ENCODE assay signal across 8 cellular contexts in the genomic region with DNA sequence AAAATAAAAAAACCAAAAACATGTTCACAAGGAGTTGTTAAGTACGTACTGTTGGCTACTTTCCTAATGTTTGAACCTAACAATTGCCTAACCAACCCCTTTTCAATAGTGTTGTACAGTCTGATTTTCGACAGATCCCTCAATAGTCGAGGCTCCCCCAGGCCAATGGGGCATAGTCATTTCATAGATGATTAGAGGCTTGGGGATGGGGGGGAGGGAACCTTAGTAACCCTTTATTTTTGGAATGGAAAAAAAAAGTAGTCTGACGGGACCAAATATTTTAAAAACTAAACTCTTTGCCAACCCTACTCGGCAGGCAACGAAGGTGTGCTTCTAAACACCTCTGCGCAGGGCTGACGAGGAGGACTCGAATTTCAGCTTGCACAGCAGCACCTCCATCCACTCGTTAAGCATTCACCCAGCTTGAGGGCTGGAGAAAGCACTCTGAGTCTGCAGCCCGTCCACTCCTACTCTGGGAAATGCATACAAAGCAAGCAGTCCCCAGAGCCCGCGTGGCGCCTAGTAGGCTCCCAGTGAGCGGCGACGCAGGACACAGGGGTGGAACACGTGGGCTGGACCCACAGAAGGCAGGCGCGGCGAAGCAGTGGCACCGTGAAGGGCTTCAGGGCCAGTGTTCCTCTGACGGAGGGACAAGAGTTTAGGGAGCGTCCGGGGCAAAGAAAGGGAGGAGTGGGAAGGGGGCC. TPM values are rescaled to one million over a fixed set of nuclear protein-coding genes. Genes with fewer than 3 reads are reported as not detected.
DNase-seq lines count a peak whose midpoint lies in the region; TF ChIP-seq lines count a peak whose summit lies in the region.

No MANE protein-coding gene starts in this region.

- no peak overlapping the region for H2BK20ac ChIP-seq in H9 (ENCODE audit: low read depth, low read length, poor library complexity, severe bottlenecking)

- no peak overlapping the region for H4K8ac ChIP-seq in H9 (replicated peaks; ENCODE audit: insufficient read length, low read depth, low read length)

- no peak overlapping the region for H2BK12ac ChIP-seq in H9 (ENCODE audit: insufficient read length, low read depth, low read length)

- H3K27ac ChIP-seq in H9 (ENCODE audit: insufficient read length, low read depth, low read length) (no peak overlapping the region), SJSA1 (peak overlapping the region; percentile 71)

- no CpG with 5 or more reads among the region's 25 CpGs for WGBS in H9 (ENCODE audit: extremely low coverage, insufficient read length, low lambda C conversion rate)

- H2BK15ac ChIP-seq in H9 (ENCODE audit: low read depth, low read length) = no peak overlapping the region; the same call in 1 of the 2 replicates

- H3K9me3 Mint-ChIP-seq in H9 = peaks cover 5% of the 10 kb centered on the region in 2 experiments; a peak in 2 of 5 replicates

- H3K23me2 ChIP-seq in H9 (ENCODE audit: insufficient read length, low read depth, low read length, poor library complexity, severe bottlenecking) = peaks cover 8% of the 10 kb centered on the region

- no peak overlapping the region for H3K4ac ChIP-seq in H9 (ENCODE audit: low read depth, low read length)

- H3K14ac ChIP-seq in H9 (ENCODE audit: insufficient read depth, low read length) = peak overlapping the region; percentile 90

- H3K79me1 ChIP-seq in H9 (ENCODE audit: insufficient read depth, low read depth, low read length, poor library complexity, severe bottlenecking) = no peaks in the 10 kb centered on the region

- H3K4me1 ChIP-seq in H9 (ENCODE audit: insufficient read depth, low read length) = no peaks in the 10 kb centered on the region; the same call in 1 of the 2 replicates
- H3K4me1 ChIP-seq in SJSA1 (replicated peaks) = peaks cover 10% of the 10 kb centered on the region

- no peak overlapping the region for H2BK5ac ChIP-seq in H9 (ENCODE audit: insufficient read length, low read length)

- H3T11ph ChIP-seq in H9 (ENCODE audit: low read length) = no peak overlapping the region

- H3K27me3 Mint-ChIP-seq in H9 (ENCODE audit: low read depth) = peaks cover 7% of the 10 kb centered on the region

- H3K56ac ChIP-seq in H9 (ENCODE audit: insufficient read length, low read depth, low read length) = no peak overlapping the region

- peaks cover 11 to 14% of the 10 kb centered on the region in 2 experiments for H3K4me1 Mint-ChIP-seq in H9

- DNase-seq in GM06990 (ENCODE audit: extremely low read depth, insufficient read length) (peak; percentile 76), H9 (peak; percentile 45), LHCN-M2 (ENCODE audit: low read depth) (peak; percentile 71), SJSA1 (ENCODE audit: low read depth in 1 of 2, low spot score in 2 of 2) (peak; percentile 74 to 80), anterior cingulate cortex (lab: John Stamatoyannopoulos, UW) (peak in 56 of 58 donors; percentile 1 to 71 (median 46)), hepatic stellate cell (ENCODE audit: low spot score) (peak; percentile 66), putamen (ENCODE audit: low spot score) (peak; percentile 41), GDM1 (lab: John Stamatoyannopoulos, UW) (no peak)

- H2AK5ac ChIP-seq in H9 (ENCODE audit: insufficient read length, low read length) = no peak overlapping the region

- no peaks in the 10 kb centered on the region; the same call in 1 of the 2 replicates for H3K36me3 ChIP-seq in GM06990 (ENCODE audit: control insufficient read depth, insufficient read depth, low read length)
- peaks cover 23% of the 10 kb centered on the region for H3K36me3 ChIP-seq in SJSA1

- H3K4me3 ChIP-seq in GM06990 (replicated peaks; ENCODE audit: low read depth, low read length) (peak overlapping the region; percentile 68), SJSA1 (peak overlapping the region; percentile 78)

- H3K9me3 ChIP-seq in H9 (ENCODE audit: control insufficient read depth, low read depth, low read length) (no peaks in the 10 kb centered on the region), SJSA1 (replicated peaks) (no peaks in the 10 kb centered on the region)

- peak overlapping the region; percentile 98 to 99 for H3K4me3 Mint-ChIP-seq in H9

- H3K27me3 ChIP-seq in GM06990 (replicated peaks; ENCODE audit: control insufficient read depth, insufficient read depth, low read length) (no peaks in the 10 kb centered on the region), H9 (ENCODE audit: insufficient read depth, low read length) (no peaks in the 10 kb centered on the region), SJSA1 (replicated peaks) (no peaks in the 10 kb centered on the region)

- H3K4me2 ChIP-seq in H9 (ENCODE audit: insufficient read depth, insufficient read length, low read length) = peak overlapping the region; percentile 78

- H3K23ac ChIP-seq in H9 (ENCODE audit: insufficient read length, low read depth, low read length) = no peak overlapping the region

- H4K91ac ChIP-seq in H9 (ENCODE audit: insufficient read length, low read depth, low read length) = no peak overlapping the region

- H2BK120ac ChIP-seq in H9 (ENCODE audit: low read depth, low read length, poor library complexity, severe bottlenecking) = no peak overlapping the region

- H3K27ac Mint-ChIP-seq in H9 = peak overlapping the region; percentile 95 to 99 (median 97)

- no peaks in the 10 kb centered on the region for H4K20me1 ChIP-seq in H9 (ENCODE audit: control insufficient read depth, insufficient read depth, insufficient read length)

- H3K79me2 ChIP-seq in H9 (ENCODE audit: insufficient read depth, low read length) = peaks cover 21% of the 10 kb centered on the region

- no peak overlapping the region for H4K5ac ChIP-seq in H9 (ENCODE audit: insufficient read length, low read depth, low read length)

- TF ChIP-seq CTCF in GM06990 (IDR thresholded peaks at IDR 0.05; ENCODE audit: insufficient read depth, low read length, poor library complexity, severe bottlenecking) = no peak
- no peak for TF ChIP-seq CTCF in H9 (conservative IDR thresholded peaks at IDR 0.05)

- H2AFZ ChIP-seq in H9 (ENCODE audit: low read length) = no peak overlapping the region

- H3K18ac ChIP-seq in H9 (ENCODE audit: insufficient read length, low read depth, low read length) = peak overlapping the region; percentile 96

- peak overlapping the region; percentile 92 for H3K9ac ChIP-seq in H9 (ENCODE audit: extremely low read depth, insufficient read length, low read length)

- H3K36me3 Mint-ChIP-seq in H9 (ENCODE audit: insufficient read depth in 1 of 3, low read depth in 3 of 3) = peaks cover 20 to 28% (median 26%) of the 10 kb centered on the region in 3 experiments; a peak in 6 of 7 replicates

RNA-seq across cellular contexts. Expression of a gene that starts 0.9 kb away (rescaled TPM):
- total RNA-seq in H9 (2021) (49.7 and 54.3 TPM in 2 replicates), LHCN-M2 (2014; rRNA removed) (32.6 and 36.7 TPM in 2 replicates)
- 6.8 TPM for polyA plus RNA-seq in LHCN-M2 (2012)
- 20.7 and 28.3 TPM in 2 replicates for total RNA-seq in SJSA1 (2014; rRNA removed; shearing (Covaris generic))

RNA-seq across cellular contexts. Expression of a gene that starts 10.8 kb away (rescaled TPM):
- total RNA-seq in H9 (2021) (20.8 and 21.5 TPM in 2 replicates), LHCN-M2 (2014; rRNA removed) (21.7 and 23.8 TPM in 2 replicates)
- polyA plus RNA-seq in LHCN-M2 (2012) = 12.6 TPM
- total RNA-seq in SJSA1 (2014; rRNA removed; shearing (Covaris generic)) = 9.0 and 11.1 TPM in 2 replicates
